5 cellular contexts compared by ENCODE assay signal in the genomic region with DNA sequence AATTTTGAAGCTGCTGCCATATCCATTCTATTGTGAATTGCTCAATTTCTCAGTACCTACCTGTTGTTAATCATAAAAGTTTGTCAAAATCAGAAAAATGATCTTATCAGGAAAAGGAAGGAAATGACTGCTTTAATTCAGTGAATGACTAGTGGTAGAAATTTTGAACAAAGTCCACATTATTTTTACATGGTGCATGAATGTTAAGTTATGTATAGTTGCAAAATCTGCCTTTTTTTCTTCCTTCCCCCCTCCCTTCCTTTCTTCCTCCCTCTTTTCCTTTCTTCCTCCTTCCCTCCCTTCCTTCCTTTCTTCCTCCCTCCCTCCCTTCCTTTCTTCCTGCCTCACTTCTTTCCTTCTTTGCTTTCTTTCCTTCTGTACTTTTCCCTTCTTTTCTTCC.
"Had no signal": no experiment of that assay in that cellular context is flagged by ENCODE, and none has a peak within 500 bp of the region (broad histone marks: within the 10 kb centered on the region; RNA-seq: fewer than 3 reads in every experiment).

No MANE protein-coding gene starts in this region.

- DNase-seq: IMR-90, KBM-7, KG1 had no signal

- H3K4me3 Mint-ChIP-seq: IgD-negative memory B cell had no signal

- H3K4me1 Mint-ChIP-seq: IgD-negative memory B cell had no signal

- H3K27ac ChIP-seq: HL-60 had no signal

- H3K27ac Mint-ChIP-seq: IgD-negative memory B cell had no signal
